Comparison of ENCODE assay signal across 9 cellular contexts in the genomic region with DNA sequence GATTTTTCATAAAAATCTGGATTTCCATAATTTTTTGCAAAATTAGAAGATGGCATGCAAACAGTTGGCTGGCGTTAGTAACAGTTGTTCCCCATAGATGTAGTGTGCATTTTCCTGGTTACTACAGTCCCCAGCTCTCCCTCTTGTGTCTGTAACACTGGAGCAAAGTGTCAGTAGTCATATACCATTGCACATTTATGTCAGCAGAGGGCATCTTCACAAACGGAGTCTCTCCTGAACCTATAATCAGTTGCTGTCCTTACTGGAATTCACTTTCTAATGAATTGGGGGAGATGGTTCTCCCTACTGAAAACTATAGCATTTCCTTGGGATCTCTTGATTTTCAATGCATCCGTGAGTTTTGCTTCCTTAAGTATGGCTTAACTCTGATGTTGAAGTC. TPM values are rescaled to one million over a fixed set of nuclear protein-coding genes. Genes with fewer than 3 reads are reported as not detected.
DNase-seq lines count a peak whose midpoint lies in the region; ATAC-seq, FAIRE-seq and TF ChIP-seq lines count a peak whose summit lies in the region.
"Had no signal": no experiment of that assay in that cellular context is flagged by ENCODE, and none has a peak within 500 bp of the region (broad histone marks: within the 10 kb centered on the region; RNA-seq: fewer than 3 reads in every experiment).

No MANE protein-coding gene starts in this region.

- ATAC-seq in HCT116 = peak; percentile 77
- ATAC-seq in GM19467 (IDR thresholded peaks at IDR 0.05; ENCODE audit: unreplicated experiment) = no peak

- no peak overlapping the region for H3K27ac ChIP-seq in HCT116 (ENCODE audit: low read depth, low read length)
- H3K27ac ChIP-seq: epithelial cell of prostate had no signal

- no peaks in the 10 kb centered on the region for H3K36me3 ChIP-seq in HCT116 (ENCODE audit: control insufficient read depth in 1 of 2, insufficient read depth in 2 of 2, low read length in 2 of 2)

- DNase-seq in HCT116 (ENCODE audit: low read depth, low spot score) (no peak), RCC 7860 (ENCODE audit: low spot score) (peak; percentile 6), iPS DF 19.7 (ENCODE audit: low read depth, low spot score) (peak; percentile 35), urothelium cell line (ENCODE audit: low spot score) (peak; percentile 12), AG08395 (ENCODE audit: low spot score) (no peak), RPMI8226 (no peak)

- RAD21 ChIA-PET in HCT116 (lab: Charles Lee; ENCODE audit: low non-redundant PET in 1 of 2, low total read pairs in 2 of 2, uncharacterized antibody in 2 of 2, unreplicated experiment in 2 of 2) = no interaction called here

- TF ChIP-seq CTCF in GM12874 (IDR thresholded peaks at IDR 0.05; ENCODE audit: insufficient read depth, low read depth, low read length) = peak; percentile 31; the same call in 1 of the 2 replicates
- TF ChIP-seq CTCF in HCT116 (IDR thresholded peaks at IDR 0.05 in 2 of 3, conservative IDR thresholded peaks at IDR 0.05 in 1 of 3; ENCODE audit: borderline replicate concordance in 1 of 3, insufficient read depth in 1 of 3, low read depth in 2 of 3, low read length in 2 of 3) = peak in 2 of 3 experiments; percentile 37 to 46; a peak in 4 of 6 replicates

- H3K9me2 ChIP-seq in HCT116 (ENCODE audit: insufficient read depth) = no peaks in the 10 kb centered on the region

- no peaks in the 10 kb centered on the region for H3K27me3 ChIP-seq in HCT116 (ENCODE audit: insufficient read depth, low read length)

- H4K20me1 ChIP-seq in HCT116 (ENCODE audit: insufficient read depth) = no peaks in the 10 kb centered on the region

- TF ChIP-seq RAD21 in HCT116 (IDR thresholded peaks at IDR 0.05; ENCODE audit: low read depth) = no peak

- no peaks in the 10 kb centered on the region for H3K9me3 ChIP-seq in HCT116 (ENCODE audit: control insufficient read depth in 1 of 2, insufficient read depth in 1 of 2, low read depth in 1 of 2, low read length in 2 of 2)

- POLR2A ChIA-PET in HCT116 (lab: Charles Lee) = no interaction called here

- H3K9ac ChIP-seq in HCT116 (ENCODE audit: low read length) = no peak overlapping the region

- intact Hi-C loops in HCT116 (cut with micrococcal nuclease) = no loop called here

- no peak overlapping the region for H2AFZ ChIP-seq in HCT116 (ENCODE audit: low read depth, low read length, poor library complexity, severe bottlenecking)

- H3K4me1 ChIP-seq in HCT116 (ENCODE audit: control insufficient read depth in 1 of 2, insufficient read depth in 2 of 2, low read length in 2 of 2) = no peaks in the 10 kb centered on the region

- no peak overlapping the region for H3K4me2 ChIP-seq in HCT116 (ENCODE audit: low read length)

- BruUV-seq in HCT116 (replicated peaks; lab: Mats Ljungman, UMichigan) = no TSS peak

- H3K79me2 ChIP-seq in HCT116 (ENCODE audit: insufficient read depth, low read length) = no peaks in the 10 kb centered on the region

- CTCF ChIA-PET in HCT116 (lab: Charles Lee) = interaction anchor here (0.8 kb wide), 1 partner anchor 1052 kb away, joined by 3 read pairs; no protein-coding TSS in a partner anchor

- no peak overlapping the region for H3K4me3 ChIP-seq in HCT116 (replicated peaks in 1 of 2; ENCODE audit: low read depth in 1 of 2, low read length in 2 of 2)

- no peak for FAIRE-seq in RCC 7860 (lab: Jason Lieb, UNC)
- FAIRE-seq in urothelium cell line (lab: Jason Lieb, UNC) = no peak

- TF ChIP-seq POLR2A in HCT116 (IDR thresholded peaks at IDR 0.05; ENCODE audit: borderline replicate concordance, extremely low read depth, insufficient read depth, insufficient read length) = no peak

TF ChIP-seq in HCT116, 20 proteins besides CTCF, POLR2A, EP300 and RAD21:
- no peak for TF ChIP-seq SIN3A (IDR thresholded peaks at IDR 0.05; ENCODE audit: low read depth)
- no peak for TF ChIP-seq SRF (IDR thresholded peaks at IDR 0.05; ENCODE audit: low read depth)
- TF ChIP-seq, protein P1, sequence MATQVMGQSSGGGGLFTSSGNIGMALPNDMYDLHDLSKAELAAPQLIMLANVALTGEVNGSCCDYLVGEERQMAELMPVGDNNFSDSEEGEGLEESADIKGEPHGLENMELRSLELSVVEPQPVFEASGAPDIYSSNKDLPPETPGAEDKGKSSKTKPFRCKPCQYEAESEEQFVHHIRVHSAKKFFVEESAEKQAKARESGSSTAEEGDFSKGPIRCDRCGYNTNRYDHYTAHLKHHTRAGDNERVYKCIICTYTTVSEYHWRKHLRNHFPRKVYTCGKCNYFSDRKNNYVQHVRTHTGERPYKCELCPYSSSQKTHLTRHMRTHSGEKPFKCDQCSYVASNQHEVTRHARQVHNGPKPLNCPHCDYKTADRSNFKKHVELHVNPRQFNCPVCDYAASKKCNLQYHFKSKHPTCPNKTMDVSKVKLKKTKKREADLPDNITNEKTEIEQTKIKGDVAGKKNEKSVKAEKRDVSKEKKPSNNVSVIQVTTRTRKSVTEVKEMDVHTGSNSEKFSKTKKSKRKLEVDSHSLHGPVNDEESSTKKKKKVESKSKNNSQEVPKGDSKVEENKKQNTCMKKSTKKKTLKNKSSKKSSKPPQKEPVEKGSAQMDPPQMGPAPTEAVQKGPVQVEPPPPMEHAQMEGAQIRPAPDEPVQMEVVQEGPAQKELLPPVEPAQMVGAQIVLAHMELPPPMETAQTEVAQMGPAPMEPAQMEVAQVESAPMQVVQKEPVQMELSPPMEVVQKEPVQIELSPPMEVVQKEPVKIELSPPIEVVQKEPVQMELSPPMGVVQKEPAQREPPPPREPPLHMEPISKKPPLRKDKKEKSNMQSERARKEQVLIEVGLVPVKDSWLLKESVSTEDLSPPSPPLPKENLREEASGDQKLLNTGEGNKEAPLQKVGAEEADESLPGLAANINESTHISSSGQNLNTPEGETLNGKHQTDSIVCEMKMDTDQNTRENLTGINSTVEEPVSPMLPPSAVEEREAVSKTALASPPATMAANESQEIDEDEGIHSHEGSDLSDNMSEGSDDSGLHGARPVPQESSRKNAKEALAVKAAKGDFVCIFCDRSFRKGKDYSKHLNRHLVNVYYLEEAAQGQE (IDR thresholded peaks at IDR 0.05; ENCODE audit: low read depth) = no peak
- TF ChIP-seq CBX3 (IDR thresholded peaks at IDR 0.05; ENCODE audit: low read depth) = no peak
- no peak for TF ChIP-seq CEBPB (IDR thresholded peaks at IDR 0.05; ENCODE audit: low read depth)
- TF ChIP-seq, protein P2, sequence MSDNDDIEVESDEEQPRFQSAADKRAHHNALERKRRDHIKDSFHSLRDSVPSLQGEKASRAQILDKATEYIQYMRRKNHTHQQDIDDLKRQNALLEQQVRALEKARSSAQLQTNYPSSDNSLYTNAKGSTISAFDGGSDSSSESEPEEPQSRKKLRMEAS (IDR thresholded peaks at IDR 0.05) = no peak
- TF ChIP-seq TCF7L2 (IDR thresholded peaks at IDR 0.05; ENCODE audit: borderline replicate concordance, extremely low read depth, insufficient read depth, insufficient read length) = no peak
- TF ChIP-seq EZH2 (IDR thresholded peaks at IDR 0.05) = no peak

RNA-seq across cellular contexts. Expression of a gene that starts 44.7 kb away (rescaled TPM):
- 39.1 TPM for total RNA-seq in HCT116 (2021; ENCODE audit: unreplicated experiment)
- 29.3 and 30.8 TPM in 2 replicates for polyA plus RNA-seq in HCT116 (2012)

Comparison
In these comparisons a context has a peak if more than half of its experiments do, and no peak if none do; other contexts are left out.
1. DNase-seq: peak in RCC 7860 (single experiment), iPS DF 19.7 (single experiment) and urothelium cell line (single experiment); none in HCT116 (single experiment), AG08395 (single experiment) and RPMI8226 (single experiment).